ENCODE assay signal across 10 cellular contexts in the genomic region with DNA sequence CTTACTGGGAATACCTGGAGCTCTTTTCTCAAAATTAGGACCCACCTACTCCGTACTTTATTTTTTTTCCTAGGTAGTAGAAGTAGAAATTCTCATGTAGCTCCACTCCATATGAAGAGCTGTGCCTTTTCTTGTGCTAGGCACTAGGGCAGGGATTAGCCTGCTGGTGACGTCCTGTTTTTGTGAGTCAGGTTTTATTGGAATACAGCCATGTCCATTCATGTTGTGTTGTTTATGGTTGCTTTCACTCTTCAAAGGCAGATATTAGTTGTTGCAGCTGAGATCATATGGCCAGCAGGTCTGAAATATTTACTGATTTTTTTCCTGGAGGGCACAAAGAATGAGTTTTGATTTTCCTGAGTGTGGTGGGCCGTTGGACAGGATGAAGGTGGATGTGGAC. TPM values are rescaled to one million over a fixed set of nuclear protein-coding genes. Genes with fewer than 3 reads are reported as not detected.
A peak's percentile ranks its signal among the peaks of the same experiment; 100 is the strongest.
DNase-seq lines count a peak whose midpoint lies in the region; ATAC-seq, FAIRE-seq and TF ChIP-seq lines count a peak whose summit lies in the region.
"Had no signal": no experiment of that assay in that cellular context is flagged by ENCODE, and none has a peak within 500 bp of the region (broad histone marks: within the 10 kb centered on the region; RNA-seq: fewer than 3 reads in every experiment).

No MANE protein-coding gene starts in this region.

- in situ Hi-C loops in astrocyte of the cerebellum (cut with HindIII; ENCODE audit: low sequenced_read_pairs) = no loop called here
- in situ Hi-C loops in GM13977 (cut with MboI; ENCODE audit: low pct_unique_long_range_greater_than_20kb, low sequenced_read_pairs, unreplicated experiment) = no loop called here

- H3K9me3 ChIP-seq in keratinocyte (ENCODE audit: control insufficient read depth, low read depth, low read length) (no peaks in the 10 kb centered on the region), uterus (no peaks in the 10 kb centered on the region), thyroid gland (no peaks in the 10 kb centered on the region)

- H3K27ac ChIP-seq in keratinocyte (ENCODE audit: control insufficient read depth, insufficient read depth, low read length) (peak overlapping the region; percentile 37), uterus (no peak overlapping the region), thyroid gland (no peak overlapping the region)

- no peak overlapping the region for H2AFZ ChIP-seq in keratinocyte (ENCODE audit: control insufficient read depth, low read length)

- TF ChIP-seq CTCF in AG10803 (conservative IDR thresholded peaks at IDR 0.05; ENCODE audit: low read length) (no peak), HFF-Myc (IDR thresholded peaks at IDR 0.05; ENCODE audit: low read depth, low read length, missing control alignments) (no peak), astrocyte of the cerebellum (IDR thresholded peaks at IDR 0.05; ENCODE audit: low read depth, low read length, missing control alignments) (no peak), keratinocyte (optimal IDR thresholded peaks at IDR 0.05 in 1 of 3, IDR thresholded peaks at IDR 0.05 in 1 of 3, conservative IDR thresholded peaks at IDR 0.05 in 1 of 3; ENCODE audit: extremely low read depth in 1 of 3, insufficient read depth in 2 of 3, low read length in 3 of 3) (no peak), GM13977 (IDR thresholded peaks at IDR 0.05; ENCODE audit: extremely low read depth, insufficient read depth, missing control alignments) (no peak), uterus (IDR thresholded peaks at IDR 0.05) (no peak), thyroid gland (IDR thresholded peaks at IDR 0.05) (no peak)

- dilution Hi-C loops in keratinocyte (cut with MboI; ENCODE audit: extremely low pct_ligation_motif_present, low sequenced_read_pairs) = loop anchor here (10.0 kb wide), 1 partner anchor 61 kb away; no protein-coding TSS in a partner anchor

- H3K36me3 ChIP-seq in keratinocyte (ENCODE audit: control insufficient read depth in 2 of 2, extremely low read depth in 1 of 2, insufficient read depth in 2 of 2, low read length in 2 of 2) = no peaks in the 10 kb centered on the region
- no peaks in the 10 kb centered on the region for H3K36me3 ChIP-seq in uterus
- no peaks in the 10 kb centered on the region for H3K36me3 ChIP-seq in thyroid gland

- TF ChIP-seq POLR2A in uterus (IDR thresholded peaks at IDR 0.05) (no peak), thyroid gland (IDR thresholded peaks at IDR 0.05) (no peak)

- H3K79me2 ChIP-seq in keratinocyte (ENCODE audit: control insufficient read depth, insufficient read depth, low read length) = peaks cover 98% of the 10 kb centered on the region

- H3K4me3 ChIP-seq in AG10803 (ENCODE audit: low read length) (no peak overlapping the region), HFF-Myc (replicated peaks; ENCODE audit: low read depth, low read length) (no peak overlapping the region), astrocyte of the cerebellum (ENCODE audit: low read depth, low read length) (no peak overlapping the region), keratinocyte (ENCODE audit: control insufficient read depth in 2 of 3, extremely low read depth in 1 of 3, insufficient read depth in 2 of 3, low read depth in 1 of 3, low read length in 3 of 3) (no peak overlapping the region), uterus (no peak overlapping the region), thyroid gland (replicated peaks in 1 of 3) (no peak overlapping the region)

- peak overlapping the region; percentile 52 for H3K4me2 ChIP-seq in keratinocyte (ENCODE audit: control insufficient read depth, extremely low read depth, insufficient read depth, low read depth, low read length)

- intact Hi-C loops in uterus (cut with DNase I; ENCODE audit: low total_unique reads) (no loop called here), thyroid gland (cut with DNase I) (no loop called here)

- FAIRE-seq in keratinocyte (lab: Jason Lieb, UNC) = peak; percentile 81
- FAIRE-seq: G401.6 had no signal

- peaks cover 2% of the 10 kb centered on the region for H3K9me1 ChIP-seq in keratinocyte (ENCODE audit: control insufficient read depth, extremely low read depth, insufficient read depth, low read length)

- peaks cover 10% of the 10 kb centered on the region for H4K20me1 ChIP-seq in keratinocyte (ENCODE audit: control insufficient read depth, extremely low read depth, insufficient read depth, low read length)

- H3K27me3 ChIP-seq in keratinocyte (ENCODE audit: control insufficient read depth, extremely low read depth, insufficient read depth, low read length) (no peaks in the 10 kb centered on the region), uterus (no peaks in the 10 kb centered on the region), thyroid gland (no peaks in the 10 kb centered on the region)

- DNase-seq in AG10803 (ENCODE audit: low read depth) (peak; percentile 70), HFF-Myc (ENCODE audit: extremely low read depth, low read depth) (peak; percentile 77), astrocyte of the cerebellum (ENCODE audit: low read depth) (peak; percentile 49), keratinocyte (ENCODE audit: low read depth, low spot score) (peak; percentile 50), GM13977 (ENCODE audit: low spot score) (no peak), uterus (no peak), thyroid gland (no peak)

- peaks cover 20% of the 10 kb centered on the region for H3K4me1 ChIP-seq in keratinocyte (ENCODE audit: control insufficient read depth, extremely low read depth, insufficient read depth, low read length)
- H3K4me1 ChIP-seq in uterus = peaks cover 0 to 3% of the 10 kb centered on the region in 2 donors
- H3K4me1 ChIP-seq in thyroid gland = peaks cover 12 to 23% of the 10 kb centered on the region in 2 donors

- 68 to 70% methylated on average over 3 of the region's 3 CpGs for WGBS in thyroid gland, 2 donors

- ATAC-seq in HG03135 (IDR thresholded peaks at IDR 0.05; ENCODE audit: unreplicated experiment) = no peak
- ATAC-seq: Panc1 had no signal

- H3K9ac ChIP-seq in keratinocyte (ENCODE audit: control insufficient read depth, extremely low read depth, insufficient read depth, low read length) = no peak overlapping the region

RNA-seq across cellular contexts. Expression of gene XRN2, which starts 20.5 kb away (rescaled TPM):
- 57.5 to 85.8 TPM (median 70.9 TPM) in 3 replicates for polyA plus RNA-seq in keratinocyte
- polyA plus RNA-seq in keratinocyte (2011; ENCODE audit: low read depth) = 20.5 TPM
- 50.2 and 78.3 TPM in 2 replicates for polyA plus RNA-seq in keratinocyte (2011; cell fraction: cytosol; rRNA removed)
- polyA plus RNA-seq in keratinocyte (2011; cell fraction: nucleus; rRNA removed) = 54.1 and 68.6 TPM in 2 replicates
- polyA plus RNA-seq in keratinocyte (2012; ENCODE audit: low replicate concordance) = 24.5 and 58.1 TPM in 2 replicates
- 15.6 to 58.3 TPM (median 29.1 TPM) in 3 replicates for polyA minus RNA-seq in keratinocyte
- polyA minus RNA-seq in keratinocyte (2011; cell fraction: cytosol; rRNA and poly(A)+ RNA removed) = 35.5 TPM
- polyA minus RNA-seq in keratinocyte (2011; cell fraction: nucleus; rRNA and poly(A)+ RNA removed) = 26.5 and 46.5 TPM in 2 replicates
- total RNA-seq in uterus (100 to 1,000 TPM in 1 of 4 donors, 10 to 100 TPM in 3; 32.6 to 100 (median 51.7) TPM), thyroid gland (10 to 100 TPM; 76.7 to 87.5 (median 80.1) TPM)

Comparison
In these comparisons a context has a peak if more than half of its experiments do, and no peak if none do; other contexts are left out.
1. DNase-seq: peak in AG10803 (single experiment), HFF-Myc (single experiment), astrocyte of the cerebellum (single experiment) and keratinocyte (single experiment); none in GM13977 (single experiment), uterus (0 of 2) and thyroid gland (0 of 2).